In the genomic region with DNA sequence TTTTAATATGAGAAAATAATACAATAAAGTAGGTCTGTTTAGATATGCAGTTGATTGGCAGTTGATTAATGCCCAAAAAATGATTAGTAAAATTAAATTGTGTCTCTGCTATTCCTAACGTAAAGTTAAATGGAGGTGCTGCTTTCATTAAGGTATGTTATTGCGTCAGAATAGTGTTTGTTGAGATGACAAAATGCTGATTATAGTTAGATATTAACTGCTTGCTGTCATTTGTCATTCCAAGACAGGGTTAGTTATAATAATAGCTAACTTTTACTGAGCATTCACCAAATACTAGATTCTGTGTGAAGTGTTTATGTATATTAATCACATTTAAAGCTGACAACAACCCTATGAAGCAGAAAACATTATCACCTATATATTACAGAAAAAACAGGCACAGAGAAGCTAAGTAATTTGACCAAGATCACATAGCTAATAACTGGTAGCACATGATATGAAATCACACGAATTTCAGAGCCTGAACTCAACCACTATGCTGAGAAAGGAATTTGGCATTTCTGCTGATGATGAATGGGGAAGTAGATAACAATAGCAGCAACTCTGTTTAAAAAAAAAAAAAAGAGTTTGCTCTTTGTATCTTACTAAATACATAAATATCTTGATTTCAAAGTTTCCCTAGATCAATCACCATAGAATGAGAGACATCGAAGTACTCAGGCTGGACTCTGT, we compare ENCODE assay signal across 16 cellular contexts. TPM values are rescaled to one million over a fixed set of nuclear protein-coding genes. Genes with fewer than 3 reads are reported as not detected.
A peak's percentile ranks its signal among the peaks of the same experiment; 100 is the strongest.
DNase-seq lines count a peak whose midpoint lies in the region; ATAC-seq and TF ChIP-seq lines count a peak whose summit lies in the region.
"Had no signal": no experiment of that assay in that cellular context is flagged by ENCODE, and none has a peak within 500 bp of the region (broad histone marks: within the 10 kb centered on the region; RNA-seq: fewer than 3 reads in every experiment).

No MANE protein-coding gene starts in this region.

- H3K9me3 Mint-ChIP-seq in activated T-helper 2 cell treated with anti-CD3 and anti-CD28 coated beads, Interferon-gamma antibody, Interleukin-2, Interleukin-4, amounts not matched to agents 10 μg/mL and 5 μg/mL and 100 μg/mL, durations not matched to agents 14 hours and 24 hours and 36 hours, result no peaks in the 10 kb centered on the region
- H3K9me3 Mint-ChIP-seq: CD4-positive, alpha-beta memory T cell had no signal

- no peak overlapping the region for H3K4me3 Mint-ChIP-seq in activated T-helper 2 cell treated with anti-CD3 and anti-CD28 coated beads, Interferon-gamma antibody, Interleukin-2, Interleukin-4, amounts not matched to agents 10 μg/mL and 5 μg/mL and 100 μg/mL, durations not matched to agents 14 hours and 24 hours and 36 hours (ENCODE audit: low read depth)
- H3K4me3 Mint-ChIP-seq in T-helper 17 cell, result no peak overlapping the region
- H3K4me3 Mint-ChIP-seq: CD4-positive, alpha-beta memory T cell had no signal

- H3K4me3 ChIP-seq in fibroblast of the aortic adventitia (ENCODE audit: low read depth, low read length), result no peak overlapping the region
- H3K4me3 ChIP-seq in retinal pigment epithelial cell (ENCODE audit: low read length), result no peak overlapping the region
- H3K4me3 ChIP-seq in lower lobe of right lung, result no peak overlapping the region
- H3K4me3 ChIP-seq: BLaER1, Peyer's patch had no signal

- H3K27me3 Mint-ChIP-seq in activated T-helper 2 cell treated with anti-CD3 and anti-CD28 coated beads, Interferon-gamma antibody, Interleukin-2, Interleukin-4, amounts not matched to agents 10 μg/mL and 5 μg/mL and 100 μg/mL, durations not matched to agents 14 hours and 24 hours and 36 hours (ENCODE audit: low read depth), result peaks cover 1% of the 10 kb centered on the region
- peaks cover 9% of the 10 kb centered on the region for H3K27me3 Mint-ChIP-seq in T-helper 17 cell
- H3K27me3 Mint-ChIP-seq: CD4-positive, alpha-beta memory T cell had no signal

- no peaks in the 10 kb centered on the region for H3K4me1 Mint-ChIP-seq in activated T-helper 2 cell treated with anti-CD3 and anti-CD28 coated beads, Interferon-gamma antibody, Interleukin-2, Interleukin-4, amounts not matched to agents 10 μg/mL and 5 μg/mL and 100 μg/mL, durations not matched to agents 14 hours and 24 hours and 36 hours (ENCODE audit: low read depth)
- no peaks in the 10 kb centered on the region for H3K4me1 Mint-ChIP-seq in T-helper 17 cell
- H3K4me1 Mint-ChIP-seq: CD4-positive, alpha-beta memory T cell had no signal

- TF ChIP-seq CTCF in fibroblast of the aortic adventitia (IDR thresholded peaks at IDR 0.05; ENCODE audit: insufficient read depth, low read length) (no peak), retinal pigment epithelial cell (conservative IDR thresholded peaks at IDR 0.05; ENCODE audit: low read depth, low read length) (no peak), lower lobe of right lung (IDR thresholded peaks at IDR 0.05) (no peak)

- DNase-seq in NCI-H226, result peak; percentile 36
- peak; percentile 46 for DNase-seq in amniotic epithelial cell (ENCODE audit: low read depth)
- DNase-seq in fibroblast of the aortic adventitia (ENCODE audit: low read depth), result peak; percentile 35
- DNase-seq in retinal pigment epithelial cell (ENCODE audit: low read depth), result peak; percentile 3
- DNase-seq in lower lobe of right lung, result no peak
- no peak for DNase-seq in activated T-helper 2 cell treated with anti-CD3 and anti-CD28 coated beads, Interferon-gamma antibody, Interleukin-2, Interleukin-4, amounts not matched to agents 10 μg/mL and 5 μg/mL and 100 μg/mL, durations not matched to agents 14 hours and 24 hours and 36 hours (ENCODE audit: low spot score)
- no peak for DNase-seq in T-helper 17 cell
- DNase-seq: Calu3; CD4-positive, alpha-beta memory T cell; GF-D8; MM.1S; NCI-H1092 treated with DMSO at 0.1 percent for 48 hours; NCI-H2081; NCI-H2171 treated with DMSO at 0.1 percent for 48 hours; Peyer's patch had no signal

- no peak overlapping the region for H3K27ac ChIP-seq in lower lobe of right lung
- H3K27ac ChIP-seq: BLaER1, Peyer's patch had no signal

- no peaks in the 10 kb centered on the region for H3K36me3 Mint-ChIP-seq in activated T-helper 2 cell treated with anti-CD3 and anti-CD28 coated beads, Interferon-gamma antibody, Interleukin-2, Interleukin-4, amounts not matched to agents 10 μg/mL and 5 μg/mL and 100 μg/mL, durations not matched to agents 14 hours and 24 hours and 36 hours (ENCODE audit: low read depth)
- H3K36me3 Mint-ChIP-seq in T-helper 17 cell (ENCODE audit: low read depth), result no peaks in the 10 kb centered on the region
- H3K36me3 Mint-ChIP-seq: CD4-positive, alpha-beta memory T cell had no signal

- no peaks in the 10 kb centered on the region for H3K4me1 ChIP-seq in lower lobe of right lung
- H3K4me1 ChIP-seq: BLaER1, Peyer's patch had no signal

- no peaks in the 10 kb centered on the region for H3K36me3 ChIP-seq in lower lobe of right lung
- H3K36me3 ChIP-seq: BLaER1, Peyer's patch had no signal

- no peak overlapping the region for H3K27ac Mint-ChIP-seq in activated T-helper 2 cell treated with anti-CD3 and anti-CD28 coated beads, Interferon-gamma antibody, Interleukin-2, Interleukin-4, amounts not matched to agents 10 μg/mL and 5 μg/mL and 100 μg/mL, durations not matched to agents 14 hours and 24 hours and 36 hours
- H3K27ac Mint-ChIP-seq in T-helper 17 cell, result no peak overlapping the region
- H3K27ac Mint-ChIP-seq: CD4-positive, alpha-beta memory T cell had no signal

- intact Hi-C loops in lower lobe of right lung (cut with DNase I), result no loop called here
- intact Hi-C loops in activated T-helper 2 cell treated with anti-CD3 and anti-CD28 coated beads, Interferon-gamma antibody, Interleukin-2, Interleukin-4, amounts not matched to agents 10 μg/mL and 5 μg/mL and 100 μg/mL, durations not matched to agents 14 hours and 24 hours and 36 hours (cut with micrococcal nuclease), result no loop called here

- H3K9me3 ChIP-seq in lower lobe of right lung (no peaks in the 10 kb centered on the region), T-helper 17 cell (ENCODE audit: control insufficient read depth, low read length, poor library complexity, severe bottlenecking) (no peaks in the 10 kb centered on the region)
- H3K9me3 ChIP-seq: BLaER1, Peyer's patch had no signal

- no peaks in the 10 kb centered on the region for H3K27me3 ChIP-seq in lower lobe of right lung (ENCODE audit: low read depth)
- H3K27me3 ChIP-seq: BLaER1, Peyer's patch had no signal

- ATAC-seq in lower lobe of right lung, result no peak
- ATAC-seq in T-helper 17 cell, result no peak

RNA-seq across cellular contexts. Expression of a gene that starts 59.7 kb away (rescaled TPM):
- total RNA-seq in fibroblast of the aortic adventitia (ENCODE audit: low replicate concordance), result 20.9 and 25.3 TPM in 2 replicates
- 16.7 TPM for total RNA-seq in lower lobe of right lung
- total RNA-seq in activated T-helper 2 cell treated with anti-CD3 and anti-CD28 coated beads, Interferon-gamma antibody, Interleukin-2, Interleukin-4, amounts not matched to agents 10 μg/mL and 5 μg/mL and 100 μg/mL, durations not matched to agents 14 hours and 24 hours and 36 hours, result 10.0 and 12.9 TPM in 2 replicates
- 10 to 100 TPM; 15.4 to 18.0 TPM for total RNA-seq in T-helper 17 cell

Comparison
In these comparisons a context has a peak if more than half of its experiments do, and no peak if none do; other contexts are left out.
1. DNase-seq: peak in NCI-H226 (single experiment), amniotic epithelial cell (single experiment), fibroblast of the aortic adventitia (single experiment) and retinal pigment epithelial cell (single experiment); none in lower lobe of right lung (single experiment), activated T-helper 2 cell treated with anti-CD3 and anti-CD28 coated beads, Interferon-gamma antibody, Interleukin-2, Interleukin-4, amounts not matched to agents 10 μg/mL and 5 μg/mL and 100 μg/mL, durations not matched to agents 14 hours and 24 hours and 36 hours (single experiment) and T-helper 17 cell (0 of 3).